ENCODE assay signal across 22 cellular contexts in genomic region chr11:70761906-70762196, GRCh38.
"Had no signal": no experiment of that assay in that cellular context is flagged by ENCODE, and none has a peak within 500 bp of the region (broad histone marks: within the 10 kb centered on the region; RNA-seq: fewer than 3 reads in every experiment).

No MANE protein-coding gene starts in this region.

- FAIRE-seq: endothelial cell of umbilical vein, frontal cortex, keratinocyte had no signal

- ATAC-seq: effector memory CD8-positive, alpha-beta T cell; foreskin keratinocyte; gastroesophageal sphincter; left cardiac atrium; left ventricle myocardium superior; naive thymus-derived CD4-positive, alpha-beta T cell had no signal

- H3K79me2 ChIP-seq: hepatocyte had no signal

- DNase-seq: colonic mucosa; cortex of kidney; effector CD8-positive, alpha-beta T cell; effector memory CD8-positive, alpha-beta T cell; foreskin keratinocyte; heart left ventricle; hypothalamus; immature natural killer cell; left cardiac atrium; left lung; left ventricle myocardium superior; lower lobe of right lung; mesenchymal stem cell; naive thymus-derived CD4-positive, alpha-beta T cell had no signal

- H3K27me3 ChIP-seq: colonic mucosa, esophagus muscularis mucosa, foreskin keratinocyte, gastroesophageal sphincter, hepatocyte had no signal

- H3K9me3 Mint-ChIP-seq: dendritic cell treated with granulocyte-macrophage colony-stimulating factor and Interleukin-4, amounts not matched to agents 40 ng/mL and 50 ng/mL, for 4 days; immature natural killer cell; mesothelial cell of epicardium had no signal

- H3K27ac ChIP-seq: colonic mucosa, esophagus muscularis mucosa, foreskin keratinocyte, gastroesophageal sphincter, heart left ventricle, hepatocyte, left lung, lower lobe of right lung had no signal

- H3K9me3 ChIP-seq: colonic mucosa, lower lobe of right lung had no signal

- H3K4me2 ChIP-seq: hepatocyte had no signal

- H3K4me1 Mint-ChIP-seq: immature natural killer cell; mesothelial cell of epicardium; naive thymus-derived CD4-positive, alpha-beta T cell had no signal

- H3K27ac Mint-ChIP-seq: dendritic cell treated with granulocyte-macrophage colony-stimulating factor and Interleukin-4, amounts not matched to agents 40 ng/mL and 50 ng/mL, for 4 days; effector memory CD8-positive, alpha-beta T cell; immature natural killer cell; mesothelial cell of epicardium had no signal

- H2AFZ ChIP-seq: hepatocyte had no signal

- H3K4me1 ChIP-seq: colonic mucosa, esophagus muscularis mucosa, foreskin keratinocyte, gastroesophageal sphincter, heart left ventricle, left lung, lower lobe of right lung had no signal

- H3K36me3 Mint-ChIP-seq: immature natural killer cell, mesothelial cell of epicardium had no signal

- H3K36me3 ChIP-seq: colonic mucosa, esophagus muscularis mucosa, heart left ventricle, left lung, lower lobe of right lung had no signal

- H3K4me3 Mint-ChIP-seq: dendritic cell treated with granulocyte-macrophage colony-stimulating factor and Interleukin-4, amounts not matched to agents 40 ng/mL and 50 ng/mL, for 4 days; effector memory CD8-positive, alpha-beta T cell; immature natural killer cell; mesothelial cell of epicardium; naive thymus-derived CD4-positive, alpha-beta T cell had no signal

- H3K4me3 ChIP-seq: colonic mucosa, esophagus muscularis mucosa, gastroesophageal sphincter, heart left ventricle, hepatocyte, left lung, lower lobe of right lung had no signal

- H3K27me3 Mint-ChIP-seq: dendritic cell treated with granulocyte-macrophage colony-stimulating factor and Interleukin-4, amounts not matched to agents 40 ng/mL and 50 ng/mL, for 4 days had no signal
